ENCODE assay signal across 17 cellular contexts in the genomic region with DNA sequence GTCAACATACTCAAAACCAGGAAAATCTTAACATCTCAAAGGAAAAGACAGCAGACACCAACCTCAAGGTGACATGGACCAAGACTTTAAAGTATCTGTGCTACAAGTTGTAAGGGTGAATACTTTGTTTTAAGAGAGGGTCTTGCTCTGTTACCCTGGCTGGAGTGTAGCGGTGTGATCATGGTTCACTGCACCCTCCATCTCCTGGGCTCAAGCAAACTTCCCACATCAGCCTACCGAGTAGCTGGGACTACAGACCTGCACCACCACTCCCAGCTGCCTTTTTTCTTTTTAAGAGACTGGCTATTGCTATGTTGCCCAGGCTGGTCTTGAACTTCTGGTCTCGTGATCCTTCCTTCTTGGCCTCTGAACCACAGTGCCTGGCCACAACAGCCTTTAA. TPM values are rescaled to one million over a fixed set of nuclear protein-coding genes. Genes with fewer than 3 reads are reported as not detected.
DNase-seq lines count a peak whose midpoint lies in the region; ATAC-seq and TF ChIP-seq lines count a peak whose summit lies in the region.
"Had no signal": no experiment of that assay in that cellular context is flagged by ENCODE, and none has a peak within 500 bp of the region (broad histone marks: within the 10 kb centered on the region; RNA-seq: fewer than 3 reads in every experiment).

No MANE protein-coding gene starts in this region.

- no peak overlapping the region for H3K27ac ChIP-seq in HCT116 (ENCODE audit: low read depth, low read length)
- H3K27ac ChIP-seq: tibial artery had no signal

- H3K4me3 ChIP-seq in HCT116 (replicated peaks in 1 of 2; ENCODE audit: low read depth in 1 of 2, low read length in 2 of 2), result no peak overlapping the region
- H3K4me3 ChIP-seq: mucosa of descending colon, tibial artery had no signal

- TF ChIP-seq CTCF in HCT116 (IDR thresholded peaks at IDR 0.05 in 2 of 3, conservative IDR thresholded peaks at IDR 0.05 in 1 of 3; ENCODE audit: borderline replicate concordance in 1 of 3, insufficient read depth in 1 of 3, low read depth in 2 of 3, low read length in 2 of 3) (no peak), progenitor cell of endocrine pancreas (IDR thresholded peaks at IDR 0.05; ENCODE audit: unreplicated experiment) (no peak)

- TSS peak; percentile 1 for BruUV-seq in HCT116 (replicated peaks; lab: Mats Ljungman, UMichigan)

- peak overlapping the region; percentile 82 for H3K27ac Mint-ChIP-seq in activated naive CD4-positive, alpha-beta T cell treated with anti-CD3 and anti-CD28 coated beads for 36 hours
- peak overlapping the region; percentile 46 for H3K27ac Mint-ChIP-seq in activated naive CD8-positive, alpha-beta T cell treated with anti-CD3 and anti-CD28 coated beads for 36 hours
- H3K27ac Mint-ChIP-seq in progenitor cell of endocrine pancreas, result peak overlapping the region; percentile 83

- peaks cover 6 to 16% of the 10 kb centered on the region in 2 experiments; a peak in 2 of 4 replicates for H3K36me3 ChIP-seq in HCT116 (ENCODE audit: control insufficient read depth in 1 of 2, insufficient read depth in 2 of 2, low read length in 2 of 2)
- H3K36me3 ChIP-seq: tibial artery had no signal

- no peak overlapping the region for H2AFZ ChIP-seq in HCT116 (ENCODE audit: low read depth, low read length, poor library complexity, severe bottlenecking)

- TF ChIP-seq RAD21 in HCT116 (IDR thresholded peaks at IDR 0.05; ENCODE audit: low read depth), result no peak

- H3K9ac ChIP-seq in HCT116 (ENCODE audit: low read length), result no peak overlapping the region

- H3K9me3 Mint-ChIP-seq in activated naive CD4-positive, alpha-beta T cell treated with anti-CD3 and anti-CD28 coated beads for 36 hours, result no peaks in the 10 kb centered on the region
- H3K9me3 Mint-ChIP-seq in activated naive CD8-positive, alpha-beta T cell treated with anti-CD3 and anti-CD28 coated beads for 36 hours, result no peaks in the 10 kb centered on the region
- H3K9me3 Mint-ChIP-seq in progenitor cell of endocrine pancreas (ENCODE audit: low read depth), result no peaks in the 10 kb centered on the region

- H3K4me1 ChIP-seq in HCT116 (ENCODE audit: control insufficient read depth in 1 of 2, insufficient read depth in 2 of 2, low read length in 2 of 2), result peaks cover 0 to 22% of the 10 kb centered on the region in 2 experiments; a peak in 2 of 4 replicates

- intact Hi-C loops in activated naive CD4-positive, alpha-beta T cell treated with anti-CD3 and anti-CD28 coated beads for 36 hours (cut with micrococcal nuclease), result no loop called here
- intact Hi-C loops in HCT116 (cut with micrococcal nuclease), result no loop called here

- no peak for TF ChIP-seq POLR2A in HCT116 (IDR thresholded peaks at IDR 0.05; ENCODE audit: borderline replicate concordance, extremely low read depth, insufficient read depth, insufficient read length)

- H3K27me3 ChIP-seq in HCT116 (ENCODE audit: insufficient read depth, low read length), result no peaks in the 10 kb centered on the region
- H3K27me3 ChIP-seq: tibial artery had no signal

- RAD21 ChIA-PET in HCT116 (lab: Charles Lee; ENCODE audit: low non-redundant PET in 1 of 2, low total read pairs in 2 of 2, uncharacterized antibody in 2 of 2, unreplicated experiment in 2 of 2), result no interaction called here

- H3K4me2 ChIP-seq in HCT116 (ENCODE audit: low read length), result no peak overlapping the region

- H3K9me2 ChIP-seq in HCT116 (ENCODE audit: insufficient read depth), result no peaks in the 10 kb centered on the region

- POLR2A ChIA-PET in HCT116 (lab: Charles Lee), result interaction anchor here (7.6 kb wide), 1 partner anchor 10 kb away, joined by 42 read pairs; a partner anchor contains a TSS

- no peak for ATAC-seq in HCT116
- ATAC-seq in HG02763 (IDR thresholded peaks at IDR 0.05; ENCODE audit: unreplicated experiment), result no peak

- DNase-seq in activated naive CD4-positive, alpha-beta T cell treated with anti-CD3 and anti-CD28 coated beads for 36 hours, result no peak
- no peak for DNase-seq in activated naive CD4-positive, alpha-beta T cell (lab: John Stamatoyannopoulos, UW)
- no peak for DNase-seq in HCT116 (ENCODE audit: low read depth, low spot score)
- no peak for DNase-seq in activated naive CD8-positive, alpha-beta T cell treated with anti-CD3 and anti-CD28 coated beads for 36 hours
- no peak for DNase-seq in progenitor cell of endocrine pancreas (ENCODE audit: low spot score, unreplicated experiment)
- DNase-seq in NCI-H187 treated with DMSO at 0.1 percent for 48 hours (lab: John Stamatoyannopoulos, UW), result no peak
- no peak for DNase-seq in SHP77 (lab: John Stamatoyannopoulos, UW)
- DNase-seq: activated CD4-positive, alpha-beta T cell treated with anti-CD3 and anti-CD28 coated beads for 1 hour; glutamatergic neuron; islet precursor cell; mucosa of descending colon; NCI-H1092; NCI-H345; PC-3; stimulated activated CD4-positive, alpha-beta T cell treated with anti-CD3 and anti-CD28 coated beads, Interleukin-15, amount 100 ng/mL, for 24 hours; tibial artery had no signal

- peaks cover 100% of the 10 kb centered on the region for H3K79me2 ChIP-seq in HCT116 (ENCODE audit: insufficient read depth, low read length)

- CTCF ChIA-PET in activated naive CD4-positive, alpha-beta T cell treated with anti-CD3 and anti-CD28 coated beads for 36 hours (lab: Charles Lee), result interaction anchor here (0.6 to 1.8 kb wide), 2 partner anchors 11 to 77 kb away, joined by 3 to 5 read pairs; no protein-coding TSS in a partner anchor
- CTCF ChIA-PET in HCT116 (lab: Charles Lee), result no interaction called here

- H4K20me1 ChIP-seq in HCT116 (ENCODE audit: insufficient read depth), result peaks cover 81% of the 10 kb centered on the region

- no peak overlapping the region for H3K4me3 Mint-ChIP-seq in activated naive CD4-positive, alpha-beta T cell treated with anti-CD3 and anti-CD28 coated beads for 36 hours
- no peak overlapping the region for H3K4me3 Mint-ChIP-seq in activated naive CD8-positive, alpha-beta T cell treated with anti-CD3 and anti-CD28 coated beads for 36 hours
- no peak overlapping the region for H3K4me3 Mint-ChIP-seq in progenitor cell of endocrine pancreas (ENCODE audit: low read depth)

- peaks cover 80% of the 10 kb centered on the region for H3K4me1 Mint-ChIP-seq in activated naive CD4-positive, alpha-beta T cell treated with anti-CD3 and anti-CD28 coated beads for 36 hours (ENCODE audit: low read depth)
- peaks cover 70% of the 10 kb centered on the region for H3K4me1 Mint-ChIP-seq in activated naive CD8-positive, alpha-beta T cell treated with anti-CD3 and anti-CD28 coated beads for 36 hours
- peaks cover 31% of the 10 kb centered on the region for H3K4me1 Mint-ChIP-seq in progenitor cell of endocrine pancreas (ENCODE audit: low read depth)

- H3K27me3 Mint-ChIP-seq in activated naive CD4-positive, alpha-beta T cell treated with anti-CD3 and anti-CD28 coated beads for 36 hours (ENCODE audit: low read depth), result no peaks in the 10 kb centered on the region
- H3K27me3 Mint-ChIP-seq in activated naive CD8-positive, alpha-beta T cell treated with anti-CD3 and anti-CD28 coated beads for 36 hours, result no peaks in the 10 kb centered on the region
- no peaks in the 10 kb centered on the region for H3K27me3 Mint-ChIP-seq in progenitor cell of endocrine pancreas

- H3K36me3 Mint-ChIP-seq in activated naive CD4-positive, alpha-beta T cell treated with anti-CD3 and anti-CD28 coated beads for 36 hours (ENCODE audit: low read depth), result peaks cover 14% of the 10 kb centered on the region
- H3K36me3 Mint-ChIP-seq in activated naive CD8-positive, alpha-beta T cell treated with anti-CD3 and anti-CD28 coated beads for 36 hours, result peaks cover 32% of the 10 kb centered on the region
- peaks cover 16% of the 10 kb centered on the region for H3K36me3 Mint-ChIP-seq in progenitor cell of endocrine pancreas (ENCODE audit: insufficient read depth)

- H3K9me3 ChIP-seq in HCT116 (ENCODE audit: control insufficient read depth in 1 of 2, insufficient read depth in 1 of 2, low read depth in 1 of 2, low read length in 2 of 2), result no peaks in the 10 kb centered on the region
- H3K9me3 ChIP-seq: mucosa of descending colon, tibial artery had no signal

TF ChIP-seq in HCT116, 20 proteins besides CTCF, POLR2A, EP300 and RAD21:
- no peak for TF ChIP-seq EZH2 (IDR thresholded peaks at IDR 0.05)
- no peak for TF ChIP-seq ZNF274 (IDR thresholded peaks at IDR 0.05; ENCODE audit: low read depth, low read length)
- no peak for TF ChIP-seq ZFX (IDR thresholded peaks at IDR 0.05)
- no peak for TF ChIP-seq EGR1 (IDR thresholded peaks at IDR 0.05; ENCODE audit: low read depth)

RNA-seq across cellular contexts. Expression of a gene that starts 9.7 kb away (rescaled TPM):
- 10 to 100 TPM; 72.6 to 75.3 TPM for total RNA-seq in activated naive CD4-positive, alpha-beta T cell treated with anti-CD3 and anti-CD28 coated beads for 36 hours
- total RNA-seq in HCT116 (2021; ENCODE audit: unreplicated experiment) (71.4 TPM), progenitor cell of endocrine pancreas (75.0 and 75.2 TPM in 2 replicates)
- 21.0 and 27.5 TPM in 2 replicates for polyA plus RNA-seq in HCT116 (2012)
- total RNA-seq in activated naive CD8-positive, alpha-beta T cell treated with anti-CD3 and anti-CD28 coated beads for 36 hours, result 100 to 1,000 TPM; 113 to 117 TPM
